ENCODE assay signal across 14 cellular contexts in genomic region chr12:104886418-104887401, GRCh38.
DNase-seq lines count a peak whose midpoint lies in the region; ATAC-seq and TF ChIP-seq lines count a peak whose summit lies in the region.
"Had no signal": no experiment of that assay in that cellular context is flagged by ENCODE, and none has a peak within 500 bp of the region (broad histone marks: within the 10 kb centered on the region; RNA-seq: fewer than 3 reads in every experiment).

No MANE protein-coding gene starts in this region.

- H3K9me2 ChIP-seq in hepatocyte (replicated peaks; ENCODE audit: insufficient read depth): no peaks in the 10 kb centered on the region

- no peaks in the 10 kb centered on the region for H3K79me2 ChIP-seq in hepatocyte

- H3K27me3 ChIP-seq in hepatocyte (no peaks in the 10 kb centered on the region), heart left ventricle (no peaks in the 10 kb centered on the region)
- H3K27me3 ChIP-seq: BLaER1 treated with 17β-estradiol and CSF1 and Interleukin-3, amounts not matched to agents 10 nM and 100 nM; SJSA1 had no signal

- intact Hi-C loops in heart left ventricle (cut with DNase I): no loop called here

- H3K4me3 ChIP-seq in hepatocyte: no peak overlapping the region
- H3K4me3 ChIP-seq in heart left ventricle: no peak overlapping the region
- H3K4me3 ChIP-seq: BLaER1 treated with 17β-estradiol and CSF1 and Interleukin-3, amounts not matched to agents 10 nM and 100 nM; SJSA1 had no signal

- no peak for ATAC-seq in heart left ventricle

- peak; percentile 84 for DNase-seq in DMS 273 (lab: John Stamatoyannopoulos, UW; ENCODE audit: unreplicated experiment)
- DNase-seq in LoVo (ENCODE audit: low spot score): peak; percentile 87
- peak; percentile 16 for DNase-seq in hepatocyte (ENCODE audit: low spot score)
- no peak for DNase-seq in G401 (ENCODE audit: low spot score)
- no peak for DNase-seq in NCI-H146 (lab: John Stamatoyannopoulos, UW)
- no peak for DNase-seq in heart left ventricle
- no peak for DNase-seq in NK-92 (lab: John Stamatoyannopoulos, UW; ENCODE audit: unreplicated experiment)
- DNase-seq: activated T-cell treated with anti-CD3 and anti-CD28 coated beads, Interleukin-2, amount 50 U/mL, for 48 hours; NCI-H524 treated with DMSO at 0.1 percent for 48 hours; posterior cingulate gyrus had no signal

- H3K9me3 ChIP-seq in hepatocyte (ENCODE audit: low read depth): no peaks in the 10 kb centered on the region
- H3K9me3 ChIP-seq in heart left ventricle: no peaks in the 10 kb centered on the region
- H3K9me3 ChIP-seq: SJSA1 had no signal

- no peaks in the 10 kb centered on the region for H3K36me3 ChIP-seq in hepatocyte (replicated peaks; ENCODE audit: insufficient read depth, low read depth)
- no peaks in the 10 kb centered on the region for H3K36me3 ChIP-seq in heart left ventricle
- H3K36me3 ChIP-seq: BLaER1 treated with 17β-estradiol and CSF1 and Interleukin-3, amounts not matched to agents 10 nM and 100 nM; SJSA1 had no signal

- in situ Hi-C loops in G401 (cut with HindIII; ENCODE audit: low sequenced_read_pairs): no loop called here

- H4K20me1 ChIP-seq in hepatocyte (ENCODE audit: insufficient read depth, poor library complexity, severe bottlenecking): no peaks in the 10 kb centered on the region
- H4K20me1 ChIP-seq: BLaER1 treated with 17β-estradiol and CSF1 and Interleukin-3, amounts not matched to agents 10 nM and 100 nM had no signal

- H3K4me2 ChIP-seq in hepatocyte: peak overlapping the region; percentile 4
- H3K4me2 ChIP-seq: KMS-11 had no signal

- no peak for TF ChIP-seq POLR2A in heart left ventricle (IDR thresholded peaks at IDR 0.05)

- peaks cover 11% of the 10 kb centered on the region for H3K4me1 ChIP-seq in hepatocyte (ENCODE audit: insufficient read depth)
- no peaks in the 10 kb centered on the region for H3K4me1 ChIP-seq in heart left ventricle
- H3K4me1 ChIP-seq: SJSA1 had no signal

- peak overlapping the region; percentile 37 for H3K27ac ChIP-seq in VCaP
- no peak overlapping the region for H3K27ac ChIP-seq in hepatocyte
- H3K27ac ChIP-seq in heart left ventricle: no peak overlapping the region
- H3K27ac ChIP-seq: BLaER1 treated with 17β-estradiol and CSF1 and Interleukin-3, amounts not matched to agents 10 nM and 100 nM; KMS-11; SJSA1 had no signal

- no peak overlapping the region for H2AFZ ChIP-seq in hepatocyte

- 42% methylated on average over 3 of the region's 3 CpGs for WGBS in hepatocyte (ENCODE audit: low lambda C conversion rate, missing lambda C conversion rate)
- WGBS in heart left ventricle, 4 donors: 70 to 77% (median 74%) methylated on average over 3 of the region's 3 CpGs

- TF ChIP-seq CTCF in VCaP (conservative IDR thresholded peaks at IDR 0.05) (no peak), hepatocyte (IDR thresholded peaks at IDR 0.05; ENCODE audit: poor library complexity) (no peak), heart left ventricle (IDR thresholded peaks at IDR 0.05) (no peak)

Comparison
In these comparisons a context has a peak if more than half of its experiments do, and no peak if none do; other contexts are left out.
1. DNase-seq: peak in DMS 273 (single experiment), LoVo (single experiment) and hepatocyte (single experiment); none in G401 (single experiment), NCI-H146 (single experiment), heart left ventricle (0 of 5) and NK-92 (single experiment).